Comparison of ENCODE assay signal across 8 cellular contexts in the genomic region with DNA sequence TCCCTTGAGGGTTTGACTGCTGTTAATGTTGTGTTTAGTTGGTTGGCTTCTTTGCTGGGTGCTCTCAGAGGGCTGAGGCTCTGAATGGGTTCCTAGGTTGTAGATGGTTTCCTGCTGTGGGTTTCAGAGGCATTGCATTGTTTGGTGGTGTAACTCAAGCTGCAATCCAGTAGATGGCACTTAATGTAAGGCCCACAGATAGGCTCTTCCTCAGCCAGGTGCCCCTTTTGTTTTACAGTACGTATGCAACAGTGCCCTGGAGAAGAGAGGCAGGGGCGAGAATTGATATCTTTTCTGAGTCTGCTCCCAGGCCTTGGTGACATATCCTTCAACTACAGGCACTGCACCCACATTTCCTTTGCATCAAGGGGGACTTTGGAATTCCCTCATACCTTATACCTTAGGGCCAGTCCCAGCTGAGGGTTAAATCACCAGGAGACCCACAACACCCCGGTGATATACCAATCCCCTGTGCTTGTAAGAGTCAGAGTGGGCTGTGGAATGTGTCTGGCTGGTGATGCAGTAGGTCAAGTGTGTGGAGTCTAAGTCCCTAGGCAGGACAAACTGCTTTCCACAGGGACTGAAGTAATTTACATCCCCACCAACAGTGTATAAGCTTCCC. TPM values are rescaled to one million over a fixed set of nuclear protein-coding genes. Genes with fewer than 3 reads are reported as not detected.
DNase-seq lines count a peak whose midpoint lies in the region; ATAC-seq and TF ChIP-seq lines count a peak whose summit lies in the region.

No MANE protein-coding gene starts in this region.

- H3K36me3 ChIP-seq in MM.1S (replicated peaks; ENCODE audit: insufficient read depth, low read length) = no peaks in the 10 kb centered on the region

- H3K4me2 ChIP-seq in MM.1S (ENCODE audit: low read depth, low read length) = peak overlapping the region; percentile 54

- no peaks in the 10 kb centered on the region for H4K20me1 ChIP-seq in MM.1S (ENCODE audit: insufficient read depth, low read length)

- POLR2A ChIA-PET in activated CD8-positive, alpha-beta T cell treated with anti-CD3 and anti-CD28 coated beads for 36 hours (lab: Charles Lee) = no interaction called here

- peak overlapping the region; percentile 60; the same call in 1 of the 2 replicates for H3K27ac ChIP-seq in MM.1S (ENCODE audit: low read length)
- H3K27ac ChIP-seq in coronary artery = no peak overlapping the region

- H3K9me3 Mint-ChIP-seq in activated CD4-positive, alpha-beta T cell treated with anti-CD3 and anti-CD28 coated beads, Interleukin-2, amount 10 ng/mL, durations not matched to agents 24 days and 14 days = no peaks in the 10 kb centered on the region
- no peaks in the 10 kb centered on the region for H3K9me3 Mint-ChIP-seq in HFFc6
- H3K9me3 Mint-ChIP-seq in activated CD8-positive, alpha-beta T cell treated with anti-CD3 and anti-CD28 coated beads for 36 hours = no peaks in the 10 kb centered on the region

- no peaks in the 10 kb centered on the region for H3K9me2 ChIP-seq in MM.1S (replicated peaks; ENCODE audit: insufficient read depth, low read length)

- H3K27me3 ChIP-seq in MM.1S (replicated peaks; ENCODE audit: insufficient read depth, low read length) = no peaks in the 10 kb centered on the region

- no peaks in the 10 kb centered on the region for H3K9me3 ChIP-seq in MM.1S (replicated peaks; ENCODE audit: insufficient read depth, low read length)

- peaks cover 9% of the 10 kb centered on the region for H3F3A ChIP-seq in MM.1S (ENCODE audit: insufficient read depth, low read length)

- peak overlapping the region; percentile 15; the same call in 1 of the 2 replicates for H3K9ac ChIP-seq in MM.1S (ENCODE audit: low read length)

- TF ChIP-seq CTCF in HFFc6 (IDR thresholded peaks at IDR 0.05) (peak; percentile 28; the same call in 1 of the 2 replicates), MM.1S (IDR thresholded peaks at IDR 0.05; ENCODE audit: low read length) (peak; percentile 79), foreskin fibroblast (IDR thresholded peaks at IDR 0.05; ENCODE audit: low read depth, low read length) (no peak), coronary artery (IDR thresholded peaks at IDR 0.05) (no peak)
- no peak for TF ChIP-seq CTCF in activated CD8-positive, alpha-beta T cell treated with anti-CD3 and anti-CD28 coated beads for 36 hours (IDR thresholded peaks at IDR 0.05)

- H3K79me2 ChIP-seq in MM.1S (ENCODE audit: low read length) = no peaks in the 10 kb centered on the region

- no peak overlapping the region for H3K4me3 Mint-ChIP-seq in activated CD4-positive, alpha-beta T cell treated with anti-CD3 and anti-CD28 coated beads, Interleukin-2, amount 10 ng/mL, durations not matched to agents 24 days and 14 days
- no peak overlapping the region for H3K4me3 Mint-ChIP-seq in HFFc6
- no peak overlapping the region for H3K4me3 Mint-ChIP-seq in activated CD8-positive, alpha-beta T cell treated with anti-CD3 and anti-CD28 coated beads for 36 hours

- intact Hi-C loops in activated CD4-positive, alpha-beta T cell treated with anti-CD3 and anti-CD28 coated beads, Interleukin-2, amount 10 ng/mL, durations not matched to agents 24 days and 14 days (cut with micrococcal nuclease) = no loop called here
- intact Hi-C loops in activated CD8-positive, alpha-beta T cell treated with anti-CD3 and anti-CD28 coated beads for 36 hours (cut with micrococcal nuclease) = loop anchor here (10.0 kb wide), 1 partner anchor 621 kb away; no protein-coding TSS in a partner anchor
- intact Hi-C loops in posterior vena cava (cut with DNase I) = no loop called here

- H3K36me3 Mint-ChIP-seq in activated CD4-positive, alpha-beta T cell treated with anti-CD3 and anti-CD28 coated beads, Interleukin-2, amount 10 ng/mL, durations not matched to agents 24 days and 14 days (ENCODE audit: low read depth) = no peaks in the 10 kb centered on the region
- H3K36me3 Mint-ChIP-seq in HFFc6 (ENCODE audit: low read depth) = no peaks in the 10 kb centered on the region
- H3K36me3 Mint-ChIP-seq in activated CD8-positive, alpha-beta T cell treated with anti-CD3 and anti-CD28 coated beads for 36 hours (ENCODE audit: low read depth) = no peaks in the 10 kb centered on the region

- no peak overlapping the region for H3K4me3 ChIP-seq in MM.1S (ENCODE audit: low read length)
- no peak overlapping the region for H3K4me3 ChIP-seq in foreskin fibroblast (ENCODE audit: low read depth in 1 of 2, low read length in 2 of 2)
- no peak overlapping the region for H3K4me3 ChIP-seq in coronary artery

- peak; percentile 75 for ATAC-seq in activated CD8-positive, alpha-beta T cell treated with anti-CD3 and anti-CD28 coated beads for 36 hours

- CTCF ChIA-PET in activated CD8-positive, alpha-beta T cell treated with anti-CD3 and anti-CD28 coated beads for 36 hours (lab: Charles Lee) = interaction anchor here (1.0 to 1.3 kb wide), 3 partner anchors 9 to 231 kb away, joined by 3 to 4 read pairs (median 3); no protein-coding TSS in a partner anchor

- peaks cover 26% of the 10 kb centered on the region for H3K27me3 Mint-ChIP-seq in activated CD4-positive, alpha-beta T cell treated with anti-CD3 and anti-CD28 coated beads, Interleukin-2, amount 10 ng/mL, durations not matched to agents 24 days and 14 days
- peaks cover 20% of the 10 kb centered on the region for H3K27me3 Mint-ChIP-seq in HFFc6 (ENCODE audit: insufficient read depth)
- H3K27me3 Mint-ChIP-seq in activated CD8-positive, alpha-beta T cell treated with anti-CD3 and anti-CD28 coated beads for 36 hours = peaks cover 1% of the 10 kb centered on the region

- peaks cover 27% of the 10 kb centered on the region for H3K4me1 ChIP-seq in MM.1S (ENCODE audit: low read length)

- H3K27ac Mint-ChIP-seq in activated CD4-positive, alpha-beta T cell treated with anti-CD3 and anti-CD28 coated beads, Interleukin-2, amount 10 ng/mL, durations not matched to agents 24 days and 14 days = no peak overlapping the region
- no peak overlapping the region for H3K27ac Mint-ChIP-seq in HFFc6
- no peak overlapping the region for H3K27ac Mint-ChIP-seq in activated CD8-positive, alpha-beta T cell treated with anti-CD3 and anti-CD28 coated beads for 36 hours

- DNase-seq in activated CD4-positive, alpha-beta T cell treated with anti-CD3 and anti-CD28 coated beads, Interleukin-2, amount 10 ng/mL, durations not matched to agents 24 days and 14 days = peak; percentile 66
- DNase-seq in activated CD4-positive, alpha-beta T cell treated with anti-CD3 and anti-CD28 coated beads for 4 hours = no peak
- DNase-seq in HFFc6 (no peak), MM.1S (peak; percentile 87), foreskin fibroblast (no peak), coronary artery (ENCODE audit: low spot score) (no peak), posterior vena cava (ENCODE audit: low spot score) (no peak)
- DNase-seq in activated CD8-positive, alpha-beta T cell treated with anti-CD3 and anti-CD28 coated beads for 36 hours = peak; percentile 13

- peak overlapping the region; percentile 58 for H2AFZ ChIP-seq in MM.1S (ENCODE audit: low read length)

- H3K4me1 Mint-ChIP-seq in activated CD4-positive, alpha-beta T cell treated with anti-CD3 and anti-CD28 coated beads, Interleukin-2, amount 10 ng/mL, durations not matched to agents 24 days and 14 days = peaks cover 12% of the 10 kb centered on the region
- H3K4me1 Mint-ChIP-seq in HFFc6 (ENCODE audit: low read depth) = peaks cover 8% of the 10 kb centered on the region
- H3K4me1 Mint-ChIP-seq in activated CD8-positive, alpha-beta T cell treated with anti-CD3 and anti-CD28 coated beads for 36 hours (ENCODE audit: low read depth) = no peaks in the 10 kb centered on the region

RNA-seq across cellular contexts. Expression of a gene that starts 7.0 kb away (rescaled TPM):
- total RNA-seq in activated CD4-positive, alpha-beta T cell treated with anti-CD3 and anti-CD28 coated beads, Interleukin-2, amount 10 ng/mL, durations not matched to agents 24 days and 14 days = not detected in 2 replicates
- total RNA-seq in HFFc6 (2021; fragmentation: NEBNext Ultra II Directional; extraction: Animal tissue kit (Norgen Biotek cat#: 25700)) = not detected
- not detected for total RNA-seq in activated CD8-positive, alpha-beta T cell treated with anti-CD3 and anti-CD28 coated beads for 36 hours
- total RNA-seq in posterior vena cava = not detected

Comparison
In these comparisons a context has a peak if more than half of its experiments do, and no peak if none do; other contexts are left out.
1. DNase-seq: peak in activated CD4-positive, alpha-beta T cell treated with anti-CD3 and anti-CD28 coated beads, Interleukin-2, amount 10 ng/mL, durations not matched to agents 24 days and 14 days (single experiment), MM.1S (single experiment) and activated CD8-positive, alpha-beta T cell treated with anti-CD3 and anti-CD28 coated beads for 36 hours (single experiment); none in activated CD4-positive, alpha-beta T cell treated with anti-CD3 and anti-CD28 coated beads for 4 hours (0 of 2), HFFc6 (single experiment), foreskin fibroblast (0 of 2), coronary artery (single experiment) and posterior vena cava (single experiment).
2. CTCF ChIP-seq: peak in HFFc6 (single experiment) and MM.1S (single experiment); none in activated CD8-positive, alpha-beta T cell treated with anti-CD3 and anti-CD28 coated beads for 36 hours (single experiment), foreskin fibroblast (single experiment) and coronary artery (single experiment).